In the genomic region with DNA sequence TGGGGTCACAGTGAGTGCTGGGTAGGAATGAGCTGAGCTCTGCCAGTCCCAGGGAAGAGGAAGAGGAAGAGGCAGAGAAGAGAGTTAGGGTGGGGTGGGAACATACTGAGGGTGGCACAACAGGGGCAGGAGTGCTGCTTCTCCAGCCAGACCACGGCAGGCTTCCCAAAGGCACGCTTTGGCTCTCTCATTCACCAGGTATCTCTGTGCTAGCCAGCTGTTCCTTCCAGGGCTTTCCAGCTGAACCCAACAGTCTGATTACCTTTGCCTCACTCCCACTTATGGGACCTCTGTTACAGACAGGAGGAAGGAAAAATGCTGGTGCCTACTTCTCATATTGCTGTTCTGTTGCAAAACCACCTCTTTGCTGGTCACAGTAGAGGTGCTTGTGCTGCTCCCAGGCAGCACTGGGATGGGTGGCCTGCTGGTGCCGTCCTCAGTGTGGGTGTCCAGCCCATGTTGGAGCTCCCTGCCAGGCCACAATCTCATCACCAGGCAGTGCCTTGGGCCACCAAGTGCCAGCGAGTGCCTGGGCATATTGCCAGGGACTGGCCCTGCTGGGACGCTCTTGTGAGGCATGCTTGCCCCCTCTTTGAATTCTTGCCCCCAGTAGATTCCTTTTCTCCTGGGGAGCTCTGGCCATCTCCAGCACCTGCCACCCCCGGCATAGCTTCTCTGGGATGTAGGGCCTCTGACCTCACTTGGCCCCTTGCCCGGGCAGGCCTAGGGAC, we compare ENCODE assay signal across 10 cellular contexts. TPM values are rescaled to one million over a fixed set of nuclear protein-coding genes. Genes with fewer than 3 reads are reported as not detected.
DNase-seq lines count a peak whose midpoint lies in the region; ATAC-seq lines count a peak whose summit lies in the region.
"Had no signal": no experiment of that assay in that cellular context is flagged by ENCODE, and none has a peak within 500 bp of the region (broad histone marks: within the 10 kb centered on the region; RNA-seq: fewer than 3 reads in every experiment).

No MANE protein-coding gene starts in this region.

- no peak for ATAC-seq in HG03354 (IDR thresholded peaks at IDR 0.05; ENCODE audit: poor library complexity, severe bottlenecking, unreplicated experiment)
- ATAC-seq: activated naive CD4-positive, alpha-beta T cell treated with anti-CD3 and anti-CD28 coated beads, Interleukin-2, amount 50 U/mL, for 72 hours had no signal

- no peaks in the 10 kb centered on the region for H3K36me3 ChIP-seq in H7 (replicated peaks; ENCODE audit: control insufficient read depth, insufficient read depth, low read length)
- H3K36me3 ChIP-seq: neural progenitor cell had no signal

- H3K27me3 ChIP-seq in H7 (ENCODE audit: control insufficient read depth, insufficient read depth, low read length), result peaks cover 26% of the 10 kb centered on the region

- H3K27ac ChIP-seq in caudate nucleus (ENCODE audit: low read depth, low read length), result peak overlapping the region; percentile 92
- H3K27ac ChIP-seq: neural progenitor cell had no signal

- no peak overlapping the region for H3K4me3 ChIP-seq in H7 (ENCODE audit: insufficient read depth, low read depth, low read length)
- H3K4me3 ChIP-seq: neural progenitor cell had no signal

- DNase-seq in 8988T (peak; percentile 6), H7 (peak; percentile 26), caudate nucleus (lab: John Stamatoyannopoulos, UW) (peak in 59 of 61 donors; percentile 57 to 95 (median 83)), middle frontal gyrus (ENCODE audit: extremely low spot score, low spot score) (peak; percentile 72), NCI-H2081 treated with DMSO at 0.1 percent for 48 hours (lab: John Stamatoyannopoulos, UW) (no peak), NCI-H1417 treated with DMSO at 0.1 percent for 48 hours (lab: John Stamatoyannopoulos, UW) (no peak), hepatic stellate cell (ENCODE audit: low spot score) (no peak)

RNA-seq across cellular contexts. Expression of a gene that starts 2.1 kb away (rescaled TPM):
- total RNA-seq in H7 (2014; rRNA removed; shearing (Covaris generic)), result 3.5 and 5.7 TPM in 2 replicates
- total RNA-seq: activated naive CD4-positive, alpha-beta T cell treated with anti-CD3 and anti-CD28 coated beads, Interleukin-2, amount 50 U/mL, for 72 hours had no signal

RNA-seq across cellular contexts. Expression of a gene that starts 43.9 kb away (rescaled TPM):
- total RNA-seq in H7 (2014; rRNA removed; shearing (Covaris generic)), result not detected in 2 replicates
- total RNA-seq: activated naive CD4-positive, alpha-beta T cell treated with anti-CD3 and anti-CD28 coated beads, Interleukin-2, amount 50 U/mL, for 72 hours had no signal

RNA-seq across cellular contexts. Expression of a gene that starts 46.0 kb away (rescaled TPM):
- total RNA-seq in H7 (2014; rRNA removed; shearing (Covaris generic)), result not detected in 2 replicates
- total RNA-seq: activated naive CD4-positive, alpha-beta T cell treated with anti-CD3 and anti-CD28 coated beads, Interleukin-2, amount 50 U/mL, for 72 hours had no signal

RNA-seq across cellular contexts. Expression of a gene that starts 56.8 kb away (rescaled TPM):
- 0.37 and 0.42 TPM in 2 replicates for total RNA-seq in H7 (2014; rRNA removed; shearing (Covaris generic))

Comparison
In these comparisons a context has a peak if more than half of its experiments do, and no peak if none do; other contexts are left out.
1. DNase-seq: peak in 8988T (single experiment), H7 (single experiment), caudate nucleus (59 of 61) and middle frontal gyrus (single experiment); none in NCI-H2081 treated with DMSO at 0.1 percent for 48 hours (single experiment), NCI-H1417 treated with DMSO at 0.1 percent for 48 hours (single experiment) and hepatic stellate cell (single experiment).